17 cellular contexts compared by ENCODE assay signal in genomic region chr11:74612877-74613276, GRCh38.
"Had no signal": no experiment of that assay in that cellular context is flagged by ENCODE, and none has a peak within 500 bp of the region (broad histone marks: within the 10 kb centered on the region; RNA-seq: fewer than 3 reads in every experiment).

No MANE protein-coding gene starts in this region.

- H3K9me3 Mint-ChIP-seq: activated naive CD4-positive, alpha-beta T cell treated with anti-CD3 and anti-CD28 coated beads for 36 hours; activated T-helper 1 cell treated with anti-CD3 and anti-CD28 coated beads, Interleukin-12 subunit alpha, Interleukin-12 subunit beta, Interleukin-2, Interleukin-4 antibody, amounts not matched to agents 30 ng/mL and 10 ng/mL and 1 ng/mL, durations not matched to agents 14 hours and 24 hours and 36 hours; immature natural killer cell; natural killer cell treated with Interleukin-12 subunit alpha and Interleukin-12 subunit beta and Interleukin-15 and Interleukin-18, amount 100 ng/mL, for 72 hours; T-cell had no signal

- H3K27me3 Mint-ChIP-seq: natural killer cell treated with Interleukin-12 subunit alpha and Interleukin-12 subunit beta and Interleukin-15 and Interleukin-18, amount 100 ng/mL, for 72 hours; T-cell had no signal

- H3K27ac ChIP-seq: cardiac muscle cell, psoas muscle, thyroid gland, WERI-Rb-1 had no signal

- DNase-seq: activated CD4-positive, alpha-beta T cell treated with anti-CD3 and anti-CD28 coated beads for 4 hours; activated CD8-positive, alpha-beta T cell treated with anti-CD3 and anti-CD28 coated beads, Interleukin-2, amount 10 ng/mL, durations not matched to agents 7 days and 5 days; activated naive CD4-positive, alpha-beta T cell treated with anti-CD3 and anti-CD28 coated beads for 36 hours; colonic mucosa; glutamatergic neuron; immature natural killer cell; left cardiac atrium; nucleus accumbens; psoas muscle; stimulated activated CD4-positive, alpha-beta T cell treated with anti-CD3 and anti-CD28 coated beads, Interleukin-4, amount 100 ng/mL, for 4 hours; T-cell; T1000; thyroid gland; WERI-Rb-1 had no signal

- H3K9me3 ChIP-seq: colonic mucosa, psoas muscle, thyroid gland had no signal

- ATAC-seq: activated CD8-positive, alpha-beta T cell treated with anti-CD3 and anti-CD28 coated beads, Interleukin-2, amount 10 ng/mL, durations not matched to agents 7 days and 5 days; left cardiac atrium; natural killer cell treated with Interleukin-12 subunit alpha and Interleukin-12 subunit beta and Interleukin-15 and Interleukin-18, amount 100 ng/mL, for 72 hours; psoas muscle; T-cell had no signal

- H3K4me3 ChIP-seq: cardiac muscle cell, colonic mucosa, psoas muscle, thyroid gland had no signal

- H3K27me3 ChIP-seq: cardiac muscle cell, colonic mucosa, thyroid gland had no signal

- H3K4me1 Mint-ChIP-seq: immature natural killer cell had no signal

- H3K27ac Mint-ChIP-seq: activated CD8-positive, alpha-beta T cell treated with anti-CD3 and anti-CD28 coated beads, Interleukin-2, amount 10 ng/mL, durations not matched to agents 7 days and 5 days; activated naive CD4-positive, alpha-beta T cell treated with anti-CD3 and anti-CD28 coated beads for 36 hours; activated T-helper 1 cell treated with anti-CD3 and anti-CD28 coated beads, Interleukin-12 subunit alpha, Interleukin-12 subunit beta, Interleukin-2, Interleukin-4 antibody, amounts not matched to agents 30 ng/mL and 10 ng/mL and 1 ng/mL, durations not matched to agents 14 hours and 24 hours and 36 hours; natural killer cell treated with Interleukin-12 subunit alpha and Interleukin-12 subunit beta and Interleukin-15 and Interleukin-18, amount 100 ng/mL, for 72 hours; T-cell had no signal

- H3K4me3 Mint-ChIP-seq: activated CD8-positive, alpha-beta T cell treated with anti-CD3 and anti-CD28 coated beads, Interleukin-2, amount 10 ng/mL, durations not matched to agents 7 days and 5 days; activated naive CD4-positive, alpha-beta T cell treated with anti-CD3 and anti-CD28 coated beads for 36 hours; activated T-helper 1 cell treated with anti-CD3 and anti-CD28 coated beads, Interleukin-12 subunit alpha, Interleukin-12 subunit beta, Interleukin-2, Interleukin-4 antibody, amounts not matched to agents 30 ng/mL and 10 ng/mL and 1 ng/mL, durations not matched to agents 14 hours and 24 hours and 36 hours; immature natural killer cell; natural killer cell treated with Interleukin-12 subunit alpha and Interleukin-12 subunit beta and Interleukin-15 and Interleukin-18, amount 100 ng/mL, for 72 hours; T-cell had no signal

- H3K4me1 ChIP-seq: colonic mucosa, psoas muscle, thyroid gland had no signal
